8 cellular contexts compared by ENCODE assay signal in genomic region chr9:137241490-137242328, GRCh38. TPM values are rescaled to one million over a fixed set of nuclear protein-coding genes. Genes with fewer than 3 reads are reported as not detected.
DNase-seq lines count a peak whose midpoint lies in the region; ATAC-seq lines count a peak whose summit lies in the region.

No MANE protein-coding gene starts in this region.

- ATAC-seq in GM18909 (IDR thresholded peaks at IDR 0.05; ENCODE audit: poor library complexity, unreplicated experiment) (peak; percentile 10), HG03520 (IDR thresholded peaks at IDR 0.05; ENCODE audit: unreplicated experiment) (peak; percentile 9), left lobe of liver (peak; percentile 25), HG02884 (IDR thresholded peaks at IDR 0.05; ENCODE audit: unreplicated experiment) (no peak)

- DNase-seq in activated CD4-positive, CD25-positive, alpha-beta regulatory T cell (lab: John Stamatoyannopoulos, UW) = peak; percentile 37 to 69 (median 50)
- DNase-seq in central memory CD4-positive, alpha-beta T cell = peak; percentile 55
- DNase-seq in left lobe of liver (ENCODE audit: low spot score) = peak; percentile 68
- DNase-seq in stimulated activated CD4-positive, alpha-beta T cell treated with anti-CD3 and anti-CD28 coated beads, TNF-alpha, amount 100 ng/mL, for 1 hour (ENCODE audit: low read depth in 3 of 3, low spot score in 1 of 3) = peak; percentile 36 to 61 (median 53)
- DNase-seq in NCI-H526 (lab: John Stamatoyannopoulos, UW) = no peak

RNA-seq across cellular contexts. Expression of gene TUBB4B, which starts 0.6 kb away (rescaled TPM):
- 123 TPM for total RNA-seq in left lobe of liver

RNA-seq across cellular contexts. Expression of gene STPG3, which starts 9.4 kb away (rescaled TPM):
- total RNA-seq in left lobe of liver = not detected

RNA-seq across cellular contexts. Expression of gene SLC34A3, which starts 11.0 kb away (rescaled TPM):
- total RNA-seq in left lobe of liver = not detected

RNA-seq across cellular contexts. Expression of gene NELFB, which starts 13.4 kb away (rescaled TPM):
- total RNA-seq in left lobe of liver = 22.2 TPM

RNA-seq across cellular contexts. Expression of gene RNF224, which starts 14.4 kb away (rescaled TPM):
- total RNA-seq in left lobe of liver = not detected

Comparison
In these comparisons a context has a peak if more than half of its experiments do, and no peak if none do; other contexts are left out.
1. DNase-seq: peak in activated CD4-positive, CD25-positive, alpha-beta regulatory T cell (4 of 4), central memory CD4-positive, alpha-beta T cell (single experiment), left lobe of liver (single experiment) and stimulated activated CD4-positive, alpha-beta T cell treated with anti-CD3 and anti-CD28 coated beads, TNF-alpha, amount 100 ng/mL, for 1 hour (3 of 3); none in NCI-H526 (0 of 2).